1 cellular context compared by ENCODE assay signal in the genomic region with DNA sequence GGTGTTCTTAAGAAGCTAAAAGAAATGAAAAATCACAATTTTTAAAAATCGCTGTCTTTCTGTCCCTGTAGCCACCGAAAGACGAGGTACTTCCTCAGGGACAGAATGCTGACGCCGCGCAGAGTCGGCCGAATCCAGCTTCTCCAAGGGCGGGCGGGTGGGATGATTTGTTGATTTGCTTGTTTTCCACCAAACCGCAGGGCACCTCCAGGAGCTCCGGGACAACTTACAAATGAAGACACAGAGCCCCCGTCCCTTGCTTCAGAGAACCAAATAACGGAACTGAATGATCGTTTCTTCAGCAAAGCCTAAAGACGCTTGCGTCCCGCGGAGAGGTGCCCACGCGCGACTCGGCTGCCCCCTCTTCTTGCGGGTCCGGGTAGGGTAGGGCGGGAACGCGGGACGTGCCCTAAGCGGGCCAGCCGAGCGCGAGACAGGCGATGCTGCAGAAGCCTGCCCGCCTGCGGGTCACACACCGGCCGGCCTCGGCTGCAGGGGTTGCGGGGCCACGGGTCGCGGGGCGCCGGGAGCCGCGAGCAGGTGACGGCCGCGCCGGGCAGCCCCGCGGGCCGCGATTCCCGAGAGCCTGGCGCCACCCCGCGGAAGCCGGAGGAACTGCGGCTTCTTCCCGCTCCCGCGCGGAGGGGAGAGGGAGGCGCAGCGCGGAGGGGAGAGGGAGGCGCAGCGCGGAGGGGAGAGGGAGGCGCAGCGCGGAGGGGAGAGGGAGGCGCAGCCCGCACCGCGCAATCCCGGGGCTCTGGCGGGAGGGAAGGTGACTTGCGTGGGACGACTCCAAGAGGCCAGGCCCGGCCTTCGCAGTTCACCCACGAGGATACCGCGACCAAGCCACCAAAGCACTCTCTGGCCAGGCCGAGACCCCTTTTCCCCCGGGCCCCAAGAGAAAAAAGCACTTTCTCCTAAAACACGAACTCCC.
A peak's percentile ranks its signal among the peaks of the same experiment; 100 is the strongest.
TF ChIP-seq lines count a peak whose summit lies in the region.

No MANE protein-coding gene starts in this region.

TF ChIP-seq in GM12878, 131 proteins besides CTCF, POLR2A, EP300 and RAD21 (continued from another document and continues in another):
- TF ChIP-seq DPF2 (IDR thresholded peaks at IDR 0.05), result 0 out of 2 replicates have a peak, but pooled peaks have one; percentile 37
- TF ChIP-seq SUPT20H (IDR thresholded peaks at IDR 0.05; ENCODE audit: borderline replicate concordance, control insufficient read depth, low read depth, low read length), result no peak
- no peak for TF ChIP-seq MYC (IDR thresholded peaks at IDR 0.05; ENCODE audit: insufficient read depth, insufficient read length, insufficient replicate concordance, low read length, severe bottlenecking)
- TF ChIP-seq, protein P1, sequence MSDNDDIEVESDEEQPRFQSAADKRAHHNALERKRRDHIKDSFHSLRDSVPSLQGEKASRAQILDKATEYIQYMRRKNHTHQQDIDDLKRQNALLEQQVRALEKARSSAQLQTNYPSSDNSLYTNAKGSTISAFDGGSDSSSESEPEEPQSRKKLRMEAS (IDR thresholded peaks at IDR 0.05; ENCODE audit: low read depth, low read length), result 0 out of 2 replicates have a peak, but pooled peaks have one; percentile 27
- TF ChIP-seq IKZF1 (conservative IDR thresholded peaks at IDR 0.05), result peak; percentile 39
- no peak for TF ChIP-seq ZNF207 (IDR thresholded peaks at IDR 0.05; ENCODE audit: borderline replicate concordance)
- no peak for TF ChIP-seq CREM (IDR thresholded peaks at IDR 0.05; ENCODE audit: low read depth)
- no peak for TF ChIP-seq JUND (IDR thresholded peaks at IDR 0.05; ENCODE audit: low read depth, low read length)
- no peak for TF ChIP-seq ETV6 (conservative IDR thresholded peaks at IDR 0.05 in 1 of 2, IDR thresholded peaks at IDR 0.05 in 1 of 2; ENCODE audit: borderline replicate concordance in 1 of 2, low read depth in 1 of 2)
- no peak for TF ChIP-seq FOXK2 (IDR thresholded peaks at IDR 0.05)
- no peak for TF ChIP-seq JUNB (IDR thresholded peaks at IDR 0.05)
- TF ChIP-seq EGR1 (IDR thresholded peaks at IDR 0.05; ENCODE audit: borderline replicate concordance in 1 of 2, low read depth in 2 of 2, low read length in 2 of 2), result no peak
- TF ChIP-seq, protein P2, sequence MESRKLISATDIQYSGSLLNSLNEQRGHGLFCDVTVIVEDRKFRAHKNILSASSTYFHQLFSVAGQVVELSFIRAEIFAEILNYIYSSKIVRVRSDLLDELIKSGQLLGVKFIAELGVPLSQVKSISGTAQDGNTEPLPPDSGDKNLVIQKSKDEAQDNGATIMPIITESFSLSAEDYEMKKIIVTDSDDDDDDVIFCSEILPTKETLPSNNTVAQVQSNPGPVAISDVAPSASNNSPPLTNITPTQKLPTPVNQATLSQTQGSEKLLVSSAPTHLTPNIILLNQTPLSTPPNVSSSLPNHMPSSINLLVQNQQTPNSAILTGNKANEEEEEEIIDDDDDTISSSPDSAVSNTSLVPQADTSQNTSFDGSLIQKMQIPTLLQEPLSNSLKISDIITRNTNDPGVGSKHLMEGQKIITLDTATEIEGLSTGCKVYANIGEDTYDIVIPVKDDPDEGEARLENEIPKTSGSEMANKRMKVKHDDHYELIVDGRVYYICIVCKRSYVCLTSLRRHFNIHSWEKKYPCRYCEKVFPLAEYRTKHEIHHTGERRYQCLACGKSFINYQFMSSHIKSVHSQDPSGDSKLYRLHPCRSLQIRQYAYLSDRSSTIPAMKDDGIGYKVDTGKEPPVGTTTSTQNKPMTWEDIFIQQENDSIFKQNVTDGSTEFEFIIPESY (IDR thresholded peaks at IDR 0.05), result no peak
- peak; percentile 57; the same call in 1 of the 2 replicates for TF ChIP-seq BACH1 (IDR thresholded peaks at IDR 0.05; ENCODE audit: borderline replicate concordance)
- TF ChIP-seq SMAD5 (IDR thresholded peaks at IDR 0.05; ENCODE audit: low read depth), result no peak
- TF ChIP-seq BCL11A (IDR thresholded peaks at IDR 0.05; ENCODE audit: low read depth, low read length), result no peak
- TF ChIP-seq, protein P3, sequence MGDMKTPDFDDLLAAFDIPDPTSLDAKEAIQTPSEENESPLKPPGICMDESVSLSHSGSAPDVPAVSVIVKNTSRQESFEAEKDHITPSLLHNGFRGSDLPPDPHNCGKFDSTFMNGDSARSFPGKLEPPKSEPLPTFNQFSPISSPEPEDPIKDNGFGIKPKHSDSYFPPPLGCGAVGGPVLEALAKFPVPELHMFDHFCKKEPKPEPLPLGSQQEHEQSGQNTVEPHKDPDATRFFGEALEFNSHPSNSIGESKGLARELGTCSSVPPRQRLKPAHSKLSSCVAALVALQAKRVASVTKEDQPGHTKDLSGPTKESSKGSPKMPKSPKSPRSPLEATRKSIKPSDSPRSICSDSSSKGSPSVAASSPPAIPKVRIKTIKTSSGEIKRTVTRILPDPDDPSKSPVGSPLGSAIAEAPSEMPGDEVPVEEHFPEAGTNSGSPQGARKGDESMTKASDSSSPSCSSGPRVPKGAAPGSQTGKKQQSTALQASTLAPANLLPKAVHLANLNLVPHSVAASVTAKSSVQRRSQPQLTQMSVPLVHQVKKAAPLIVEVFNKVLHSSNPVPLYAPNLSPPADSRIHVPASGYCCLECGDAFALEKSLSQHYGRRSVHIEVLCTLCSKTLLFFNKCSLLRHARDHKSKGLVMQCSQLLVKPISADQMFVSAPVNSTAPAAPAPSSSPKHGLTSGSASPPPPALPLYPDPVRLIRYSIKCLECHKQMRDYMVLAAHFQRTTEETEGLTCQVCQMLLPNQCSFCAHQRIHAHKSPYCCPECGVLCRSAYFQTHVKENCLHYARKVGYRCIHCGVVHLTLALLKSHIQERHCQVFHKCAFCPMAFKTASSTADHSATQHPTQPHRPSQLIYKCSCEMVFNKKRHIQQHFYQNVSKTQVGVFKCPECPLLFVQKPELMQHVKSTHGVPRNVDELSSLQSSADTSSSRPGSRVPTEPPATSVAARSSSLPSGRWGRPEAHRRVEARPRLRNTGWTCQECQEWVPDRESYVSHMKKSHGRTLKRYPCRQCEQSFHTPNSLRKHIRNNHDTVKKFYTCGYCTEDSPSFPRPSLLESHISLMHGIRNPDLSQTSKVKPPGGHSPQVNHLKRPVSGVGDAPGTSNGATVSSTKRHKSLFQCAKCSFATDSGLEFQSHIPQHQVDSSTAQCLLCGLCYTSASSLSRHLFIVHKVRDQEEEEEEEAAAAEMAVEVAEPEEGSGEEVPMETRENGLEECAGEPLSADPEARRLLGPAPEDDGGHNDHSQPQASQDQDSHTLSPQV (IDR thresholded peaks at IDR 0.05), result no peak
- TF ChIP-seq, protein P4, sequence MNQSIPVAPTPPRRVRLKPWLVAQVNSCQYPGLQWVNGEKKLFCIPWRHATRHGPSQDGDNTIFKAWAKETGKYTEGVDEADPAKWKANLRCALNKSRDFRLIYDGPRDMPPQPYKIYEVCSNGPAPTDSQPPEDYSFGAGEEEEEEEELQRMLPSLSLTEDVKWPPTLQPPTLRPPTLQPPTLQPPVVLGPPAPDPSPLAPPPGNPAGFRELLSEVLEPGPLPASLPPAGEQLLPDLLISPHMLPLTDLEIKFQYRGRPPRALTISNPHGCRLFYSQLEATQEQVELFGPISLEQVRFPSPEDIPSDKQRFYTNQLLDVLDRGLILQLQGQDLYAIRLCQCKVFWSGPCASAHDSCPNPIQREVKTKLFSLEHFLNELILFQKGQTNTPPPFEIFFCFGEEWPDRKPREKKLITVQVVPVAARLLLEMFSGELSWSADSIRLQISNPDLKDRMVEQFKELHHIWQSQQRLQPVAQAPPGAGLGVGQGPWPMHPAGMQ (IDR thresholded peaks at IDR 0.05; ENCODE audit: borderline replicate concordance), result no peak
- no peak for TF ChIP-seq MEF2A (IDR thresholded peaks at IDR 0.05; ENCODE audit: insufficient read depth, low read depth, low read length)
- TF ChIP-seq, protein P5, sequence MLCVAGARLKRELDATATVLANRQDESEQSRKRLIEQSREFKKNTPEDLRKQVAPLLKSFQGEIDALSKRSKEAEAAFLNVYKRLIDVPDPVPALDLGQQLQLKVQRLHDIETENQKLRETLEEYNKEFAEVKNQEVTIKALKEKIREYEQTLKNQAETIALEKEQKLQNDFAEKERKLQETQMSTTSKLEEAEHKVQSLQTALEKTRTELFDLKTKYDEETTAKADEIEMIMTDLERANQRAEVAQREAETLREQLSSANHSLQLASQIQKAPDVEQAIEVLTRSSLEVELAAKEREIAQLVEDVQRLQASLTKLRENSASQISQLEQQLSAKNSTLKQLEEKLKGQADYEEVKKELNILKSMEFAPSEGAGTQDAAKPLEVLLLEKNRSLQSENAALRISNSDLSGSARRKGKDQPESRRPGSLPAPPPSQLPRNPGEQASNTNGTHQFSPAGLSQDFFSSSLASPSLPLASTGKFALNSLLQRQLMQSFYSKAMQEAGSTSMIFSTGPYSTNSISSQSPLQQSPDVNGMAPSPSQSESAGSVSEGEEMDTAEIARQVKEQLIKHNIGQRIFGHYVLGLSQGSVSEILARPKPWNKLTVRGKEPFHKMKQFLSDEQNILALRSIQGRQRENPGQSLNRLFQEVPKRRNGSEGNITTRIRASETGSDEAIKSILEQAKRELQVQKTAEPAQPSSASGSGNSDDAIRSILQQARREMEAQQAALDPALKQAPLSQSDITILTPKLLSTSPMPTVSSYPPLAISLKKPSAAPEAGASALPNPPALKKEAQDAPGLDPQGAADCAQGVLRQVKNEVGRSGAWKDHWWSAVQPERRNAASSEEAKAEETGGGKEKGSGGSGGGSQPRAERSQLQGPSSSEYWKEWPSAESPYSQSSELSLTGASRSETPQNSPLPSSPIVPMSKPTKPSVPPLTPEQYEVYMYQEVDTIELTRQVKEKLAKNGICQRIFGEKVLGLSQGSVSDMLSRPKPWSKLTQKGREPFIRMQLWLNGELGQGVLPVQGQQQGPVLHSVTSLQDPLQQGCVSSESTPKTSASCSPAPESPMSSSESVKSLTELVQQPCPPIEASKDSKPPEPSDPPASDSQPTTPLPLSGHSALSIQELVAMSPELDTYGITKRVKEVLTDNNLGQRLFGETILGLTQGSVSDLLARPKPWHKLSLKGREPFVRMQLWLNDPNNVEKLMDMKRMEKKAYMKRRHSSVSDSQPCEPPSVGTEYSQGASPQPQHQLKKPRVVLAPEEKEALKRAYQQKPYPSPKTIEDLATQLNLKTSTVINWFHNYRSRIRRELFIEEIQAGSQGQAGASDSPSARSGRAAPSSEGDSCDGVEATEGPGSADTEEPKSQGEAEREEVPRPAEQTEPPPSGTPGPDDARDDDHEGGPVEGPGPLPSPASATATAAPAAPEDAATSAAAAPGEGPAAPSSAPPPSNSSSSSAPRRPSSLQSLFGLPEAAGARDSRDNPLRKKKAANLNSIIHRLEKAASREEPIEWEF (IDR thresholded peaks at IDR 0.05; ENCODE audit: insufficient replicate concordance, low read depth, low read length), result no peak
- TF ChIP-seq EZH2 (IDR thresholded peaks at IDR 0.05; ENCODE audit: borderline replicate concordance, control insufficient read depth, low read depth, low read length), result no peak
- no peak for TF ChIP-seq BMI1 (IDR thresholded peaks at IDR 0.05; ENCODE audit: borderline replicate concordance)
- TF ChIP-seq STAT3 (IDR thresholded peaks at IDR 0.05; ENCODE audit: low read depth, low read length), result no peak
- TF ChIP-seq NFIC (IDR thresholded peaks at IDR 0.05; ENCODE audit: low read depth, low read length), result no peak
- no peak for TF ChIP-seq KAT2A (conservative IDR thresholded peaks at IDR 0.05; ENCODE audit: control insufficient read depth, low read depth, low read length)
- TF ChIP-seq SIX5 (IDR thresholded peaks at IDR 0.05; ENCODE audit: low read depth, low read length, severe bottlenecking), result no peak
- TF ChIP-seq BHLHE40 (IDR thresholded peaks at IDR 0.05; ENCODE audit: borderline replicate concordance in 1 of 2, low read depth in 2 of 2, low read length in 1 of 2), result peak; percentile 17 to 68; a peak in 2 of 4 replicates
- TF ChIP-seq, protein P6, sequence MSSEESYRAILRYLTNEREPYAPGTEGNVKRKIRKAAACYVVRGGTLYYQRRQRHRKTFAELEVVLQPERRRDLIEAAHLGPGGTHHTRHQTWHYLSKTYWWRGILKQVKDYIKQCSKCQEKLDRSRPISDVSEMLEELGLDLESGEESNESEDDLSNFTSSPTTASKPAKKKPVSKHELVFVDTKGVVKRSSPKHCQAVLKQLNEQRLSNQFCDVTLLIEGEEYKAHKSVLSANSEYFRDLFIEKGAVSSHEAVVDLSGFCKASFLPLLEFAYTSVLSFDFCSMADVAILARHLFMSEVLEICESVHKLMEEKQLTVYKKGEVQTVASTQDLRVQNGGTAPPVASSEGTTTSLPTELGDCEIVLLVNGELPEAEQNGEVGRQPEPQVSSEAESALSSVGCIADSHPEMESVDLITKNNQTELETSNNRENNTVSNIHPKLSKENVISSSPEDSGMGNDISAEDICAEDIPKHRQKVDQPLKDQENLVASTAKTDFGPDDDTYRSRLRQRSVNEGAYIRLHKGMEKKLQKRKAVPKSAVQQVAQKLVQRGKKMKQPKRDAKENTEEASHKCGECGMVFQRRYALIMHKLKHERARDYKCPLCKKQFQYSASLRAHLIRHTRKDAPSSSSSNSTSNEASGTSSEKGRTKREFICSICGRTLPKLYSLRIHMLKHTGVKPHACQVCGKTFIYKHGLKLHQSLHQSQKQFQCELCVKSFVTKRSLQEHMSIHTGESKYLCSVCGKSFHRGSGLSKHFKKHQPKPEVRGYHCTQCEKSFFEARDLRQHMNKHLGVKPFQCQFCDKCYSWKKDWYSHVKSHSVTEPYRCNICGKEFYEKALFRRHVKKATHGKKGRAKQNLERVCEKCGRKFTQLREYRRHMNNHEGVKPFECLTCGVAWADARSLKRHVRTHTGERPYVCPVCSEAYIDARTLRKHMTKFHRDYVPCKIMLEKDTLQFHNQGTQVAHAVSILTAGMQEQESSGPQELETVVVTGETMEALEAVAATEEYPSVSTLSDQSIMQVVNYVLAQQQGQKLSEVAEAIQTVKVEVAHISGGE (CRISPR knock-in tag; IDR thresholded peaks at IDR 0.05), result no peak
- TF ChIP-seq KLF5 (IDR thresholded peaks at IDR 0.05; ENCODE audit: partially characterized antibody), result no peak
- TF ChIP-seq, protein P7, sequence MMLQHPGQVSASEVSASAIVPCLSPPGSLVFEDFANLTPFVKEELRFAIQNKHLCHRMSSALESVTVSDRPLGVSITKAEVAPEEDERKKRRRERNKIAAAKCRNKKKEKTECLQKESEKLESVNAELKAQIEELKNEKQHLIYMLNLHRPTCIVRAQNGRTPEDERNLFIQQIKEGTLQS (IDR thresholded peaks at IDR 0.05; ENCODE audit: borderline replicate concordance, extremely low read depth, low read depth, low read length), result no peak
- no peak for TF ChIP-seq SP1 (IDR thresholded peaks at IDR 0.05; ENCODE audit: low read depth, low read length)
- TF ChIP-seq, protein P8, sequence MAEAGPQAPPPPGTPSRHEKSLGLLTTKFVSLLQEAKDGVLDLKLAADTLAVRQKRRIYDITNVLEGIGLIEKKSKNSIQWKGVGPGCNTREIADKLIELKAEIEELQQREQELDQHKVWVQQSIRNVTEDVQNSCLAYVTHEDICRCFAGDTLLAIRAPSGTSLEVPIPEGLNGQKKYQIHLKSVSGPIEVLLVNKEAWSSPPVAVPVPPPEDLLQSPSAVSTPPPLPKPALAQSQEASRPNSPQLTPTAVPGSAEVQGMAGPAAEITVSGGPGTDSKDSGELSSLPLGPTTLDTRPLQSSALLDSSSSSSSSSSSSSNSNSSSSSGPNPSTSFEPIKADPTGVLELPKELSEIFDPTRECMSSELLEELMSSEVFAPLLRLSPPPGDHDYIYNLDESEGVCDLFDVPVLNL (IDR thresholded peaks at IDR 0.05; ENCODE audit: low read depth, low read length), result no peak
- TF ChIP-seq TCF7 (IDR thresholded peaks at IDR 0.05; ENCODE audit: borderline replicate concordance), result no peak
- no peak for TF ChIP-seq RFX5 (IDR thresholded peaks at IDR 0.05; ENCODE audit: low read depth, low read length)
- TF ChIP-seq NR2F1 (conservative IDR thresholded peaks at IDR 0.05), result 0 out of 2 replicates have a peak, but pooled peaks have one; percentile 32
- no peak for TF ChIP-seq RELA (IDR thresholded peaks at IDR 0.05; ENCODE audit: borderline replicate concordance, partially characterized antibody)
